ENCODE assay signal across 7 cellular contexts in genomic region chr11:122069946-122070345, GRCh38. TPM values are rescaled to one million over a fixed set of nuclear protein-coding genes. Genes with fewer than 3 reads are reported as not detected.
A peak's percentile ranks its signal among the peaks of the same experiment; 100 is the strongest.
DNase-seq lines count a peak whose midpoint lies in the region; TF ChIP-seq lines count a peak whose summit lies in the region.

No MANE protein-coding gene starts in this region.

- H2BK20ac ChIP-seq in H9 (ENCODE audit: low read depth, low read length, poor library complexity, severe bottlenecking), result no peak overlapping the region

- H3K27me3 ChIP-seq in H9 (ENCODE audit: insufficient read depth, low read length), result no peaks in the 10 kb centered on the region
- H3K27me3 ChIP-seq in neuronal stem cell (ENCODE audit: control insufficient read depth in 3 of 3, insufficient read depth in 3 of 3, low read depth in 1 of 3, low read length in 3 of 3), result peaks cover 0 to 14% (median 0%) of the 10 kb centered on the region in 3 experiments
- no peaks in the 10 kb centered on the region for H3K27me3 ChIP-seq in vagina

- H4K91ac ChIP-seq in H9 (ENCODE audit: insufficient read length, low read depth, low read length), result no peak overlapping the region
- H4K91ac ChIP-seq in neuronal stem cell (ENCODE audit: low read depth, low read length, poor library complexity), result no peak overlapping the region

- H3K23ac ChIP-seq in H9 (ENCODE audit: insufficient read length, low read depth, low read length) (no peak overlapping the region), neuronal stem cell (ENCODE audit: low read depth, low read length, poor library complexity) (no peak overlapping the region)

- H3K4me2 ChIP-seq in H9 (ENCODE audit: insufficient read depth, insufficient read length, low read length) (no peak overlapping the region), neuronal stem cell (ENCODE audit: insufficient read depth, low read length, poor library complexity, severe bottlenecking) (no peak overlapping the region)

- H3K4ac ChIP-seq in H9 (ENCODE audit: low read depth, low read length), result no peak overlapping the region
- H3K4ac ChIP-seq in neuronal stem cell (ENCODE audit: low read length), result no peak overlapping the region

- H3K9me3 ChIP-seq in H9 (ENCODE audit: control insufficient read depth, low read depth, low read length) (no peaks in the 10 kb centered on the region), neuronal stem cell (replicated peaks in 1 of 2; ENCODE audit: control insufficient read depth in 2 of 2, insufficient read depth in 1 of 2, low read depth in 1 of 2, low read length in 2 of 2) (peaks cover 0 to 7% of the 10 kb centered on the region in 2 donors), vagina (no peaks in the 10 kb centered on the region)

- no peak overlapping the region for H2AK5ac ChIP-seq in H9 (ENCODE audit: insufficient read length, low read length)
- no peak overlapping the region for H2AK5ac ChIP-seq in neuronal stem cell (ENCODE audit: low read depth, low read length)

- peak; percentile 40 for DNase-seq in H9
- peak; percentile 87 for DNase-seq in NCI-H69 (lab: John Stamatoyannopoulos, UW)
- peak; percentile 56 for DNase-seq in epithelial cell of esophagus (ENCODE audit: low read depth)
- peak; percentile 83 for DNase-seq in neuronal stem cell (ENCODE audit: low spot score)
- no peak for DNase-seq in vagina (ENCODE audit: extremely low spot score in 2 of 2)
- DNase-seq in NCI-H1048 (lab: John Stamatoyannopoulos, UW), result no peak
- no peak for DNase-seq in stimulated activated CD4-positive, alpha-beta T cell treated with anti-CD3 and anti-CD28 coated beads, Interleukin-4, amount 100 ng/mL, for 4 hours

- no peaks in the 10 kb centered on the region; a peak in 2 of 5 replicates for H3K9me3 Mint-ChIP-seq in H9

- peaks cover 0 to 5% (median 1%) of the 10 kb centered on the region in 3 experiments; a peak in 2 of 7 replicates for H3K36me3 Mint-ChIP-seq in H9 (ENCODE audit: insufficient read depth in 1 of 3, low read depth in 3 of 3)

- H4K8ac ChIP-seq in H9 (replicated peaks; ENCODE audit: insufficient read length, low read depth, low read length) (no peak overlapping the region), neuronal stem cell (ENCODE audit: low read depth, low read length) (no peak overlapping the region)

- no peak overlapping the region; a peak in 1 of 7 replicates for H3K27ac Mint-ChIP-seq in H9

- no peak overlapping the region for H3K56ac ChIP-seq in H9 (ENCODE audit: insufficient read length, low read depth, low read length)

- no peak overlapping the region for H2BK5ac ChIP-seq in H9 (ENCODE audit: insufficient read length, low read length)
- no peak overlapping the region for H2BK5ac ChIP-seq in neuronal stem cell (ENCODE audit: low read length)

- H3K4me1 ChIP-seq in H9 (ENCODE audit: insufficient read depth, low read length) (no peaks in the 10 kb centered on the region; the same call in 1 of the 2 replicates), neuronal stem cell (ENCODE audit: control insufficient read depth in 2 of 2, insufficient read depth in 1 of 2, low read depth in 1 of 2, low read length in 2 of 2) (peaks cover 11 to 37% of the 10 kb centered on the region in 2 donors), vagina (no peaks in the 10 kb centered on the region)

- TF ChIP-seq POLR2A in vagina (IDR thresholded peaks at IDR 0.05), result no peak

- no peak overlapping the region for H3K4me3 Mint-ChIP-seq in H9

- H3K79me1 ChIP-seq in H9 (ENCODE audit: insufficient read depth, low read depth, low read length, poor library complexity, severe bottlenecking), result no peaks in the 10 kb centered on the region
- H3K79me1 ChIP-seq in neuronal stem cell (ENCODE audit: low read depth, low read length), result no peaks in the 10 kb centered on the region

- H3K27ac ChIP-seq in H9 (ENCODE audit: insufficient read length, low read depth, low read length) (no peak overlapping the region), neuronal stem cell (replicated peaks; ENCODE audit: low read length) (no peak overlapping the region), vagina (no peak overlapping the region)

- no peak overlapping the region for H4K5ac ChIP-seq in H9 (ENCODE audit: insufficient read length, low read depth, low read length)

- H3K27me3 Mint-ChIP-seq in H9 (ENCODE audit: low read depth), result no peaks in the 10 kb centered on the region; the same call in none of the 2 replicates

- intact Hi-C loops in vagina (cut with DNase I), result no loop called here

- H3K23me2 ChIP-seq in H9 (ENCODE audit: insufficient read length, low read depth, low read length, poor library complexity, severe bottlenecking), result no peaks in the 10 kb centered on the region

- no peak overlapping the region for H2BK15ac ChIP-seq in H9 (ENCODE audit: low read depth, low read length)
- no peak overlapping the region for H2BK15ac ChIP-seq in neuronal stem cell (ENCODE audit: low read length)

- no CpG with 5 or more reads among the region's 4 CpGs for WGBS in H9 (ENCODE audit: extremely low coverage, insufficient read length, low lambda C conversion rate)
- no CpG with 5 or more reads among the region's 4 CpGs for WGBS in neuronal stem cell (ENCODE audit: extremely low coverage in 2 of 2, insufficient read length in 2 of 2, insufficient replicate concordance in 1 of 2), 2 donors

- H3K18ac ChIP-seq in H9 (ENCODE audit: insufficient read length, low read depth, low read length) (no peak overlapping the region), neuronal stem cell (ENCODE audit: low read length) (no peak overlapping the region)

- no peak for TF ChIP-seq CTCF in H9 (conservative IDR thresholded peaks at IDR 0.05)
- TF ChIP-seq CTCF in epithelial cell of esophagus (IDR thresholded peaks at IDR 0.05; ENCODE audit: insufficient read depth, low read depth, low read length, missing control alignments), result no peak
- TF ChIP-seq CTCF in vagina (IDR thresholded peaks at IDR 0.05), result no peak

- peaks cover 13 to 15% of the 10 kb centered on the region in 2 experiments for H3K4me1 Mint-ChIP-seq in H9

- H3K79me2 ChIP-seq in H9 (ENCODE audit: insufficient read depth, low read length), result no peaks in the 10 kb centered on the region

- H3K36me3 ChIP-seq in neuronal stem cell (replicated peaks in 1 of 2; ENCODE audit: control insufficient read depth in 2 of 2, insufficient read depth in 2 of 2, low read length in 2 of 2), result no peaks in the 10 kb centered on the region
- no peaks in the 10 kb centered on the region for H3K36me3 ChIP-seq in vagina

- H4K20me1 ChIP-seq in H9 (ENCODE audit: control insufficient read depth, insufficient read depth, insufficient read length), result no peaks in the 10 kb centered on the region

- no peak overlapping the region for H2BK120ac ChIP-seq in H9 (ENCODE audit: low read depth, low read length, poor library complexity, severe bottlenecking)
- no peak overlapping the region for H2BK120ac ChIP-seq in neuronal stem cell (ENCODE audit: low read depth, low read length)

- no peak overlapping the region for H3K4me3 ChIP-seq in epithelial cell of esophagus (ENCODE audit: low read length)
- no peak overlapping the region for H3K4me3 ChIP-seq in neuronal stem cell (ENCODE audit: low read length in 2 of 2)
- no peak overlapping the region for H3K4me3 ChIP-seq in vagina

- H2BK12ac ChIP-seq in H9 (ENCODE audit: insufficient read length, low read depth, low read length) (no peak overlapping the region), neuronal stem cell (ENCODE audit: low read length) (no peak overlapping the region)

- no peak overlapping the region for H3K14ac ChIP-seq in H9 (ENCODE audit: insufficient read depth, low read length)
- no peak overlapping the region for H3K14ac ChIP-seq in neuronal stem cell (ENCODE audit: low read length)

- H2AFZ ChIP-seq in H9 (ENCODE audit: low read length), result no peak overlapping the region
- no peak overlapping the region for H2AFZ ChIP-seq in neuronal stem cell (ENCODE audit: low read length)

- H3K9ac ChIP-seq in H9 (ENCODE audit: extremely low read depth, insufficient read length, low read length), result no peak overlapping the region
- H3K9ac ChIP-seq in neuronal stem cell (ENCODE audit: low read depth, low read length, poor library complexity), result no peak overlapping the region

- H3T11ph ChIP-seq in H9 (ENCODE audit: low read length), result no peak overlapping the region

RNA-seq across cellular contexts. Expression of gene BLID, which starts 46.1 kb away (rescaled TPM):
- total RNA-seq in H9 (2021) (not detected in 2 replicates), vagina (5.9 TPM)
- polyA plus RNA-seq in neuronal stem cell (2013, experiment 1 of 2), result not detected
- not detected for polyA plus RNA-seq in neuronal stem cell (2013, experiment 2 of 2)

Comparison
In these comparisons a context has a peak if more than half of its experiments do, and no peak if none do; other contexts are left out.
1. DNase-seq: peak in H9 (single experiment), NCI-H69 (single experiment), epithelial cell of esophagus (single experiment) and neuronal stem cell (single experiment); none in vagina (0 of 2), NCI-H1048 (single experiment) and stimulated activated CD4-positive, alpha-beta T cell treated with anti-CD3 and anti-CD28 coated beads, Interleukin-4, amount 100 ng/mL, for 4 hours (0 of 2).